Comparison of ENCODE assay signal across 1 cellular context in the genomic region with DNA sequence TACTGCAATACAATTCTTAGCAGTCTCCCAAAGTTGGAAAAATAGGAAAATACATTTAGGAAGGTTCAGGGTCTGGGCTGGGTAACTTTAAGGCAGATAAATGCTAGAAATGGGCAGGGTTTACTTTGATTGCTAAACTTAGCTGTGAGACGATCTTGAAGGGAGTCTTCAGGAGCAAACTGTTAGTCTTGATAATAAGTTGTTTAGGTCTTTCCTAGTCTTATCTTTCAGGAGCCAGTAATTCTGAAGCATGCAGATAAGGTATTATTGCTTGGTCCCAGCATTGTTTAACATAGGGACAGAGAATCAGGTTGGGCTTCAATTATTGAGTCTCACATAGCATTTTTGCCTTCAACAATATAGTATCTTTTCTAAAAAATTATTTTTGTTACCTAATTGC.
TF ChIP-seq lines count a peak whose summit lies in the region.

No MANE protein-coding gene starts in this region.

TF ChIP-seq in K562, 482 proteins besides CTCF, POLR2A, EP300 and RAD21 (continued from another document):
- TF ChIP-seq, protein P1, sequence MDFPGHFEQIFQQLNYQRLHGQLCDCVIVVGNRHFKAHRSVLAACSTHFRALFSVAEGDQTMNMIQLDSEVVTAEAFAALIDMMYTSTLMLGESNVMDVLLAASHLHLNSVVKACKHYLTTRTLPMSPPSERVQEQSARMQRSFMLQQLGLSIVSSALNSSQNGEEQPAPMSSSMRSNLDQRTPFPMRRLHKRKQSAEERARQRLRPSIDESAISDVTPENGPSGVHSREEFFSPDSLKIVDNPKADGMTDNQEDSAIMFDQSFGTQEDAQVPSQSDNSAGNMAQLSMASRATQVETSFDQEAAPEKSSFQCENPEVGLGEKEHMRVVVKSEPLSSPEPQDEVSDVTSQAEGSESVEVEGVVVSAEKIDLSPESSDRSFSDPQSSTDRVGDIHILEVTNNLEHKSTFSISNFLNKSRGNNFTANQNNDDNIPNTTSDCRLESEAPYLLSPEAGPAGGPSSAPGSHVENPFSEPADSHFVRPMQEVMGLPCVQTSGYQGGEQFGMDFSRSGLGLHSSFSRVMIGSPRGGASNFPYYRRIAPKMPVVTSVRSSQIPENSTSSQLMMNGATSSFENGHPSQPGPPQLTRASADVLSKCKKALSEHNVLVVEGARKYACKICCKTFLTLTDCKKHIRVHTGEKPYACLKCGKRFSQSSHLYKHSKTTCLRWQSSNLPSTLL (IDR thresholded peaks at IDR 0.05), result no peak
- TF ChIP-seq ETS2 (tag; IDR thresholded peaks at IDR 0.05; ENCODE audit: borderline replicate concordance, poor library complexity, severe bottlenecking) (no peak), ASH1L (IDR thresholded peaks at IDR 0.05; ENCODE audit: borderline replicate concordance, low read depth, partially characterized antibody) (no peak), NR1H2 (CRISPR knock-in tag; IDR thresholded peaks at IDR 0.05) (no peak), HEY1 (CRISPR knock-in tag; IDR thresholded peaks at IDR 0.05; ENCODE audit: borderline replicate concordance) (peak; percentile 86; the same call in 1 of the 2 replicates), KLF13 (tag; IDR thresholded peaks at IDR 0.05; ENCODE audit: borderline replicate concordance, low read depth) (no peak), NRF1 (conservative IDR thresholded peaks at IDR 0.05 in 1 of 2, IDR thresholded peaks at IDR 0.05 in 1 of 2) (no peak), DIDO1 (tag; IDR thresholded peaks at IDR 0.05; ENCODE audit: low read depth) (no peak), NBN (IDR thresholded peaks at IDR 0.05; ENCODE audit: low read depth) (no peak), MTA3 (IDR thresholded peaks at IDR 0.05; ENCODE audit: borderline replicate concordance) (no peak), TCFL5 (CRISPR knock-in tag; conservative IDR thresholded peaks at IDR 0.05) (no peak), LCOR (CRISPR knock-in tag; IDR thresholded peaks at IDR 0.05) (peak; percentile 88), PYGO2 (tag; IDR thresholded peaks at IDR 0.05) (no peak), BRD4 (IDR thresholded peaks at IDR 0.05) (no peak), ZNF639 (CRISPR knock-in tag; conservative IDR thresholded peaks at IDR 0.05 in 1 of 2, IDR thresholded peaks at IDR 0.05 in 1 of 2) (peak in 1 of 2 experiments; percentile 63; a peak in 2 of 4 replicates), ZNF445 (CRISPR knock-in tag; IDR thresholded peaks at IDR 0.05; ENCODE audit: low read depth) (no peak), ZNF175 (CRISPR knock-in tag; IDR thresholded peaks at IDR 0.05; ENCODE audit: low read depth) (no peak), HDAC3 (IDR thresholded peaks at IDR 0.05; ENCODE audit: borderline replicate concordance, partially characterized antibody) (no peak), ARID1B (IDR thresholded peaks at IDR 0.05) (peak; percentile 96), HMG20A (CRISPR knock-in tag; conservative IDR thresholded peaks at IDR 0.05) (no peak), ZNF586 (CRISPR knock-in tag; conservative IDR thresholded peaks at IDR 0.05) (no peak), ARID3B (CRISPR knock-in tag; IDR thresholded peaks at IDR 0.05; ENCODE audit: borderline replicate concordance) (no peak), PML (IDR thresholded peaks at IDR 0.05; ENCODE audit: low read length) (peak; percentile 92), E2F3 (CRISPR knock-in tag; IDR thresholded peaks at IDR 0.05) (no peak), FOXP4 (CRISPR knock-in tag; IDR thresholded peaks at IDR 0.05; ENCODE audit: borderline replicate concordance) (no peak), ZNF584 (CRISPR knock-in tag; IDR thresholded peaks at IDR 0.05; ENCODE audit: low read depth) (0 out of 2 replicates have a peak, but pooled peaks have one; percentile 7), CBFA2T3 (IDR thresholded peaks at IDR 0.05) (peak; percentile 97), GABPB2 (CRISPR knock-in tag; conservative IDR thresholded peaks at IDR 0.05) (no peak), RBM15 (IDR thresholded peaks at IDR 0.05; ENCODE audit: insufficient read depth, low read length) (no peak), ZBED1 (IDR thresholded peaks at IDR 0.05) (no peak), TARDBP (IDR thresholded peaks at IDR 0.05) (peak; percentile 73; the same call in 1 of the 2 replicates), RREB1 (CRISPR knock-in tag; IDR thresholded peaks at IDR 0.05) (no peak), MXD1 (CRISPR knock-in tag; IDR thresholded peaks at IDR 0.05; ENCODE audit: borderline replicate concordance, poor library complexity, severe bottlenecking) (no peak), NFIC (IDR thresholded peaks at IDR 0.05) (peak; percentile 83)
- TF ChIP-seq, protein P2, sequence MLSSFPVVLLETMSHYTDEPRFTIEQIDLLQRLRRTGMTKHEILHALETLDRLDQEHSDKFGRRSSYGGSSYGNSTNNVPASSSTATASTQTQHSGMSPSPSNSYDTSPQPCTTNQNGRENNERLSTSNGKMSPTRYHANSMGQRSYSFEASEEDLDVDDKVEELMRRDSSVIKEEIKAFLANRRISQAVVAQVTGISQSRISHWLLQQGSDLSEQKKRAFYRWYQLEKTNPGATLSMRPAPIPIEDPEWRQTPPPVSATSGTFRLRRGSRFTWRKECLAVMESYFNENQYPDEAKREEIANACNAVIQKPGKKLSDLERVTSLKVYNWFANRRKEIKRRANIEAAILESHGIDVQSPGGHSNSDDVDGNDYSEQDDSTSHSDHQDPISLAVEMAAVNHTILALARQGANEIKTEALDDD (IDR thresholded peaks at IDR 0.05), result peak; percentile 53
- TF ChIP-seq, protein P3, sequence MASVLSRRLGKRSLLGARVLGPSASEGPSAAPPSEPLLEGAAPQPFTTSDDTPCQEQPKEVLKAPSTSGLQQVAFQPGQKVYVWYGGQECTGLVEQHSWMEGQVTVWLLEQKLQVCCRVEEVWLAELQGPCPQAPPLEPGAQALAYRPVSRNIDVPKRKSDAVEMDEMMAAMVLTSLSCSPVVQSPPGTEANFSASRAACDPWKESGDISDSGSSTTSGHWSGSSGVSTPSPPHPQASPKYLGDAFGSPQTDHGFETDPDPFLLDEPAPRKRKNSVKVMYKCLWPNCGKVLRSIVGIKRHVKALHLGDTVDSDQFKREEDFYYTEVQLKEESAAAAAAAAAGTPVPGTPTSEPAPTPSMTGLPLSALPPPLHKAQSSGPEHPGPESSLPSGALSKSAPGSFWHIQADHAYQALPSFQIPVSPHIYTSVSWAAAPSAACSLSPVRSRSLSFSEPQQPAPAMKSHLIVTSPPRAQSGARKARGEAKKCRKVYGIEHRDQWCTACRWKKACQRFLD (CRISPR knock-in tag; IDR thresholded peaks at IDR 0.05), result peak; percentile 77
- TF ChIP-seq, protein P4, sequence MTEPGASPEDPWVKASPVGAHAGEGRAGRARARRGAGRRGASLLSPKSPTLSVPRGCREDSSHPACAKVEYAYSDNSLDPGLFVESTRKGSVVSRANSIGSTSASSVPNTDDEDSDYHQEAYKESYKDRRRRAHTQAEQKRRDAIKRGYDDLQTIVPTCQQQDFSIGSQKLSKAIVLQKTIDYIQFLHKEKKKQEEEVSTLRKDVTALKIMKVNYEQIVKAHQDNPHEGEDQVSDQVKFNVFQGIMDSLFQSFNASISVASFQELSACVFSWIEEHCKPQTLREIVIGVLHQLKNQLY (CRISPR knock-in tag; conservative IDR thresholded peaks at IDR 0.05), result no peak
- TF ChIP-seq, protein P5, sequence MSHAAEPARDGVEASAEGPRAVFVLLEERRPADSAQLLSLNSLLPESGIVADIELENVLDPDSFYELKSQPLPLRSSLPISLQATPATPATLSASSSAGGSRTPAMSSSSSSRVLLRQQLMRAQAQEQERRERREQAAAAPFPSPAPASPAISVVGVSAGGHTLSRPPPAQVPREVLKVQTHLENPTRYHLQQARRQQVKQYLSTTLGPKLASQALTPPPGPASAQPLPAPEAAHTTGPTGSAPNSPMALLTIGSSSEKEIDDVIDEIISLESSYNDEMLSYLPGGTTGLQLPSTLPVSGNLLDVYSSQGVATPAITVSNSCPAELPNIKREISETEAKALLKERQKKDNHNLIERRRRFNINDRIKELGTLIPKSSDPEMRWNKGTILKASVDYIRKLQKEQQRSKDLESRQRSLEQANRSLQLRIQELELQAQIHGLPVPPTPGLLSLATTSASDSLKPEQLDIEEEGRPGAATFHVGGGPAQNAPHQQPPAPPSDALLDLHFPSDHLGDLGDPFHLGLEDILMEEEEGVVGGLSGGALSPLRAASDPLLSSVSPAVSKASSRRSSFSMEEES (CRISPR knock-in tag; IDR thresholded peaks at IDR 0.05), result no peak
